ENCODE assay signal across 21 cellular contexts in the genomic region with DNA sequence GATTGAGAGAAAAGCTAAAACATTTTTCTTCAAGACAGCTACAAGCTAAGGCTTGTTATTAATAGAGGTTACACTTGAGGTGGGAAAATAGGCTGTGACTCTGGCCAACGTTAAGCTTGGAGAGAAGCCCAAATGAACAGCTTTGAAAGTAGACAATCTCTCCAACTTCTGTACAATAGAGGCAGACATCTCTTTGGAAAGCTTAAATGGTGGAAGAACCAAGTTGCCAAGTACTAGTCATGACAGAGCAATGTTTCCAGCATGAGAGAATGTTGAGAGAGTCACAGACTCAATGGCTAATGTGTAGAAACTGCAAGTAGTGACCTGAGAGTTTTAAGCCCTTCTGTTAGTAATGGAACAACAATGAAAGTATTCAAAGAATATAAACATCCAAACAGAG.
A peak's percentile ranks its signal among the peaks of the same experiment; 100 is the strongest.
DNase-seq lines count a peak whose midpoint lies in the region; FAIRE-seq and TF ChIP-seq lines count a peak whose summit lies in the region.
"Had no signal": no experiment of that assay in that cellular context is flagged by ENCODE, and none has a peak within 500 bp of the region (broad histone marks: within the 10 kb centered on the region; RNA-seq: fewer than 3 reads in every experiment).

No MANE protein-coding gene starts in this region.

- H3K27me3 Mint-ChIP-seq in activated T-helper 2 cell treated with anti-CD3 and anti-CD28 coated beads, Interferon-gamma antibody, Interleukin-2, Interleukin-4, amounts not matched to agents 10 μg/mL and 5 μg/mL and 100 μg/mL, durations not matched to agents 14 hours and 24 hours and 36 hours (ENCODE audit: low read depth), result no peaks in the 10 kb centered on the region
- H3K27me3 Mint-ChIP-seq: activated B cell treated with CpG ODN at 0.5 μM for 24 hours; effector memory CD8-positive, alpha-beta T cell; IgD-negative memory B cell; T-helper 17 cell had no signal

- H3K4me3 ChIP-seq in bronchial epithelial cell (ENCODE audit: low read depth, low read length), result no peak overlapping the region
- H3K4me3 ChIP-seq: BLaER1 treated with 17β-estradiol and CSF1 and Interleukin-3, amounts not matched to agents 10 nM and 100 nM; SJCRH30; tibial nerve had no signal

- FAIRE-seq in bronchial epithelial cell (lab: Jason Lieb, UNC), result no peak

- H3K27me3 ChIP-seq in bronchial epithelial cell (ENCODE audit: control insufficient read depth, insufficient read depth, low read length), result no peaks in the 10 kb centered on the region
- H3K27me3 ChIP-seq: BLaER1 treated with 17β-estradiol and CSF1 and Interleukin-3, amounts not matched to agents 10 nM and 100 nM; neutrophil; SJCRH30; tibial nerve had no signal

- TF ChIP-seq CTCF in bronchial epithelial cell (IDR thresholded peaks at IDR 0.05; ENCODE audit: insufficient read depth, low read length, severe bottlenecking) (no peak), GM20000 (IDR thresholded peaks at IDR 0.05; ENCODE audit: extremely low read depth, missing control alignments) (no peak)

- H3K36me3 Mint-ChIP-seq in activated T-helper 2 cell treated with anti-CD3 and anti-CD28 coated beads, Interferon-gamma antibody, Interleukin-2, Interleukin-4, amounts not matched to agents 10 μg/mL and 5 μg/mL and 100 μg/mL, durations not matched to agents 14 hours and 24 hours and 36 hours (ENCODE audit: low read depth), result peaks cover 3% of the 10 kb centered on the region
- H3K36me3 Mint-ChIP-seq: IgD-negative memory B cell had no signal

- intact Hi-C loops in activated T-helper 2 cell treated with anti-CD3 and anti-CD28 coated beads, Interferon-gamma antibody, Interleukin-2, Interleukin-4, amounts not matched to agents 10 μg/mL and 5 μg/mL and 100 μg/mL, durations not matched to agents 14 hours and 24 hours and 36 hours (cut with micrococcal nuclease), result no loop called here

- H3K4me3 Mint-ChIP-seq in activated T-helper 2 cell treated with anti-CD3 and anti-CD28 coated beads, Interferon-gamma antibody, Interleukin-2, Interleukin-4, amounts not matched to agents 10 μg/mL and 5 μg/mL and 100 μg/mL, durations not matched to agents 14 hours and 24 hours and 36 hours (ENCODE audit: low read depth), result no peak overlapping the region
- H3K4me3 Mint-ChIP-seq: activated B cell treated with CpG ODN at 0.5 μM for 24 hours; effector memory CD8-positive, alpha-beta T cell; IgD-negative memory B cell; T-helper 17 cell had no signal

- H3K9me3 Mint-ChIP-seq in activated T-helper 2 cell treated with anti-CD3 and anti-CD28 coated beads, Interferon-gamma antibody, Interleukin-2, Interleukin-4, amounts not matched to agents 10 μg/mL and 5 μg/mL and 100 μg/mL, durations not matched to agents 14 hours and 24 hours and 36 hours, result peaks cover 6% of the 10 kb centered on the region
- H3K9me3 Mint-ChIP-seq: activated B cell treated with CpG ODN at 0.5 μM for 24 hours; effector memory CD8-positive, alpha-beta T cell had no signal

- H3K36me3 ChIP-seq in bronchial epithelial cell (ENCODE audit: control insufficient read depth, insufficient read depth, low read length), result no peaks in the 10 kb centered on the region
- H3K36me3 ChIP-seq: BLaER1 treated with 17β-estradiol and CSF1 and Interleukin-3, amounts not matched to agents 10 nM and 100 nM; neutrophil; SJCRH30; tibial nerve had no signal

- H3K27ac Mint-ChIP-seq in activated T-helper 2 cell treated with anti-CD3 and anti-CD28 coated beads, Interferon-gamma antibody, Interleukin-2, Interleukin-4, amounts not matched to agents 10 μg/mL and 5 μg/mL and 100 μg/mL, durations not matched to agents 14 hours and 24 hours and 36 hours, result no peak overlapping the region
- H3K27ac Mint-ChIP-seq: activated B cell treated with CpG ODN at 0.5 μM for 24 hours; effector memory CD8-positive, alpha-beta T cell; IgD-negative memory B cell; T-helper 17 cell had no signal

- DNase-seq in ELR (ENCODE audit: low read depth) (peak; percentile 42), M059J (ENCODE audit: low read depth) (peak; percentile 40), bronchial epithelial cell (ENCODE audit: low read depth) (peak; percentile 95), medulla oblongata (ENCODE audit: extremely low spot score) (peak; percentile 45), NCI-H2107 (lab: John Stamatoyannopoulos, UW) (no peak), GM19238 (ENCODE audit: insufficient read length, low spot score) (no peak), GM20000 (ENCODE audit: low spot score) (no peak)
- DNase-seq in activated T-helper 2 cell treated with anti-CD3 and anti-CD28 coated beads, Interferon-gamma antibody, Interleukin-2, Interleukin-4, amounts not matched to agents 10 μg/mL and 5 μg/mL and 100 μg/mL, durations not matched to agents 14 hours and 24 hours and 36 hours (ENCODE audit: low spot score), result no peak
- DNase-seq: activated B cell treated with CpG ODN at 0.5 μM for 24 hours; effector memory CD8-positive, alpha-beta T cell; foreskin melanocyte; NCI-H2081; NCI-H526; right cardiac atrium; SJCRH30; stimulated activated naive CD4-positive, alpha-beta T cell treated with Interleukin-2 at 50 U/mL for 16 hours; T-helper 17 cell had no signal

- peaks cover 55% of the 10 kb centered on the region for H3K4me1 Mint-ChIP-seq in activated T-helper 2 cell treated with anti-CD3 and anti-CD28 coated beads, Interferon-gamma antibody, Interleukin-2, Interleukin-4, amounts not matched to agents 10 μg/mL and 5 μg/mL and 100 μg/mL, durations not matched to agents 14 hours and 24 hours and 36 hours (ENCODE audit: low read depth)
- H3K4me1 Mint-ChIP-seq: activated B cell treated with CpG ODN at 0.5 μM for 24 hours, IgD-negative memory B cell had no signal

Comparison
In these comparisons a context has a peak if more than half of its experiments do, and no peak if none do; other contexts are left out.
1. DNase-seq: peak in ELR (single experiment), M059J (single experiment), bronchial epithelial cell (single experiment) and medulla oblongata (single experiment); none in NCI-H2107 (single experiment), GM19238 (single experiment), activated T-helper 2 cell treated with anti-CD3 and anti-CD28 coated beads, Interferon-gamma antibody, Interleukin-2, Interleukin-4, amounts not matched to agents 10 μg/mL and 5 μg/mL and 100 μg/mL, durations not matched to agents 14 hours and 24 hours and 36 hours (single experiment) and GM20000 (single experiment).